ENCODE assay signal across 8 cellular contexts in the genomic region with DNA sequence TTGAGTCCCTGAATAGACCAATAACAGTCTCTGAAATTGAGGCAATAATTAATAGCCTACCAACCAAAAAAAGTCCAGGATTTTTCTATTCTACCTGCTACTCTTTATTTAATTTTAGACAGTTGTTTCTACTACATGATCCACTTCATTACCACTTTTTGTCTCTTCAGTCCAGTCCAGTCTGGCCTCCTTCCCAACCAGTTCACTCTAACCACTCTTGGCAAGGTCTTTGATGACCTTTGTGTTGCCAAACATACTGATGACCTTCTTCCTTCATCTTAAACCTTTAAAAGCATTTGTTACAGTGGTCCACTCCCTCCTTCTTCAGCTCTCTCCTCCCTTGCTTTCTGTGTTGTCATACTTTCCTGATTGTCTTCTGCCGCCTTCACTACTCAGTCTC.
"Had no signal": no experiment of that assay in that cellular context is flagged by ENCODE, and none has a peak within 500 bp of the region (broad histone marks: within the 10 kb centered on the region; RNA-seq: fewer than 3 reads in every experiment).

No MANE protein-coding gene starts in this region.

- FAIRE-seq: G401.6, GM12878, GM12891, GM12892, GM18507, GM19239 had no signal

- ATAC-seq: GM12878 had no signal

- H3K4me3 ChIP-seq: GM12878 had no signal

- DNase-seq: GDM1, GF-D8 had no signal
